13 cellular contexts compared by ENCODE assay signal in genomic region chr6:158488065-158488464, GRCh38.
DNase-seq lines count a peak whose midpoint lies in the region; ATAC-seq and TF ChIP-seq lines count a peak whose summit lies in the region.
"Had no signal": no experiment of that assay in that cellular context is flagged by ENCODE, and none has a peak within 500 bp of the region (broad histone marks: within the 10 kb centered on the region; RNA-seq: fewer than 3 reads in every experiment).

No MANE protein-coding gene starts in this region.

- DNase-seq in AG08396 (ENCODE audit: low spot score) (peak; percentile 90), HS-27A (ENCODE audit: low read depth) (peak; percentile 88), mammary epithelial cell (peak; percentile 90), left lung (no peak), cerebellum (ENCODE audit: low spot score) (no peak), germinal center (ENCODE audit: low spot score) (no peak), ecto neural progenitor cell (ENCODE audit: low spot score) (no peak)
- DNase-seq: DMS79; gastrocnemius medialis; naive thymus-derived CD4-positive, alpha-beta T cell; NCI-H510A; uterus had no signal

- no peak overlapping the region for H2AFZ ChIP-seq in mammary epithelial cell (ENCODE audit: low read depth, low read length)

- H3K4me3 ChIP-seq in mammary epithelial cell (replicated peaks in 1 of 3; ENCODE audit: insufficient read depth in 1 of 3, low read depth in 2 of 3, low read length in 3 of 3) (no peak overlapping the region), left lung (no peak overlapping the region)
- H3K4me3 ChIP-seq: gastrocnemius medialis, uterus had no signal

- in situ Hi-C loops in mammary epithelial cell (cut with MboI; ENCODE audit: low sequenced_read_pairs in 2 of 2), result no loop called here

- peak overlapping the region; percentile 40 for H3K27ac ChIP-seq in mammary epithelial cell (ENCODE audit: insufficient read depth, low read depth, low read length)
- no peak overlapping the region for H3K27ac ChIP-seq in left lung
- H3K27ac ChIP-seq: gastrocnemius medialis, uterus had no signal

- peaks cover 14% of the 10 kb centered on the region for H3K4me1 ChIP-seq in mammary epithelial cell (ENCODE audit: insufficient read depth, low read length)
- H3K4me1 ChIP-seq in left lung, result no peaks in the 10 kb centered on the region
- H3K4me1 ChIP-seq: gastrocnemius medialis, uterus had no signal

- CTCF ChIA-PET in mammary epithelial cell (lab: Charles Lee; ENCODE audit: low non-redundant PET), result interaction anchor here (0.6 kb wide), 2 partner anchors 11 to 267 kb away, joined by 3 to 6 read pairs; no protein-coding TSS in a partner anchor

- H3K36me3 ChIP-seq in mammary epithelial cell (ENCODE audit: insufficient read depth, low read length) (peaks cover 2% of the 10 kb centered on the region), left lung (peaks cover 0 to 23% of the 10 kb centered on the region in 2 donors)
- H3K36me3 ChIP-seq: uterus had no signal

- H3K9ac ChIP-seq in mammary epithelial cell (ENCODE audit: insufficient read depth, low read length), result no peak overlapping the region

- dilution Hi-C loops in mammary epithelial cell (cut with HindIII; ENCODE audit: low sequenced_read_pairs), result no loop called here

- BruUV-seq in mammary epithelial cell (replicated peaks; lab: Mats Ljungman, UMichigan), result no TSS peak

- H3K9me3 ChIP-seq in mammary epithelial cell (replicated peaks; ENCODE audit: insufficient read depth, low read length) (no peaks in the 10 kb centered on the region), left lung (no peaks in the 10 kb centered on the region)
- H3K9me3 ChIP-seq: gastrocnemius medialis, uterus had no signal

- H3K27me3 ChIP-seq in mammary epithelial cell (ENCODE audit: insufficient read depth, low read length), result no peaks in the 10 kb centered on the region
- H3K27me3 ChIP-seq in left lung, result no peaks in the 10 kb centered on the region
- H3K27me3 ChIP-seq: gastrocnemius medialis, uterus had no signal

- ATAC-seq in left lung (peak; percentile 50), HG02973 (IDR thresholded peaks at IDR 0.05; ENCODE audit: unreplicated experiment) (no peak)
- ATAC-seq: gastrocnemius medialis; naive thymus-derived CD4-positive, alpha-beta T cell had no signal

- no peak for TF ChIP-seq CTCF in mammary epithelial cell (conservative IDR thresholded peaks at IDR 0.05 in 1 of 2, IDR thresholded peaks at IDR 0.05 in 1 of 2; ENCODE audit: extremely low read depth in 1 of 2, insufficient read depth in 1 of 2, low read depth in 1 of 2, low read length in 2 of 2)
- TF ChIP-seq CTCF in left lung (IDR thresholded peaks at IDR 0.05), result no peak

- H3K79me2 ChIP-seq in mammary epithelial cell (ENCODE audit: insufficient read depth, low read length), result no peaks in the 10 kb centered on the region

- intact Hi-C loops in mammary epithelial cell (cut with micrococcal nuclease), result no loop called here
- intact Hi-C loops in left lung (cut with DNase I), result no loop called here

- H4K20me1 ChIP-seq in mammary epithelial cell (ENCODE audit: insufficient read depth, low read length), result no peaks in the 10 kb centered on the region

- 6% methylated on average over 4 of the region's 4 CpGs for WGBS in mammary epithelial cell (ENCODE audit: low coverage, missing lambda C conversion rate)

- H3K4me2 ChIP-seq in mammary epithelial cell (ENCODE audit: insufficient read depth, low read depth, low read length), result peak overlapping the region; percentile 62

Comparison
In these comparisons a context has a peak if more than half of its experiments do, and no peak if none do; other contexts are left out.
1. DNase-seq: peak in AG08396 (single experiment), HS-27A (single experiment) and mammary epithelial cell (single experiment); none in left lung (0 of 2), cerebellum (single experiment), germinal center (single experiment) and ecto neural progenitor cell (single experiment).